ENCODE assay signal across 8 cellular contexts in genomic region chr18:63936156-63936931, GRCh38.
DNase-seq lines count a peak whose midpoint lies in the region; ATAC-seq, FAIRE-seq and TF ChIP-seq lines count a peak whose summit lies in the region.

No MANE protein-coding gene starts in this region.

- peak overlapping the region; percentile 37 for H3K27ac ChIP-seq in muscle layer of colon (ENCODE audit: low read depth, low read length)

- peak overlapping the region; percentile 78 for H3K4me3 Mint-ChIP-seq in stimulated activated naive CD8-positive, alpha-beta T cell treated with anti-CD3 and anti-CD28 coated beads, Interleukin-15, Interleukin-2, amounts not matched to agents 100 ng/mL and 50 ng/mL, for 24 hours

- H3K9ac ChIP-seq in muscle layer of colon (ENCODE audit: low read length): no peak overlapping the region

- peak; percentile 97 for ATAC-seq in GM19463 (IDR thresholded peaks at IDR 0.05; ENCODE audit: unreplicated experiment)
- ATAC-seq in HG03558 (IDR thresholded peaks at IDR 0.05; ENCODE audit: extremely low read depth, unreplicated experiment): peak; percentile 93

- H3K27me3 Mint-ChIP-seq in stimulated activated naive CD8-positive, alpha-beta T cell treated with anti-CD3 and anti-CD28 coated beads, Interleukin-15, Interleukin-2, amounts not matched to agents 100 ng/mL and 50 ng/mL, for 24 hours: peaks cover 39% of the 10 kb centered on the region

- H3K4me1 Mint-ChIP-seq in stimulated activated naive CD8-positive, alpha-beta T cell treated with anti-CD3 and anti-CD28 coated beads, Interleukin-15, Interleukin-2, amounts not matched to agents 100 ng/mL and 50 ng/mL, for 24 hours (ENCODE audit: low read depth): no peaks in the 10 kb centered on the region

- peak; percentile 68 for TF ChIP-seq CTCF in D721Med (IDR thresholded peaks at IDR 0.05; ENCODE audit: insufficient read depth, missing control alignments)

- no peaks in the 10 kb centered on the region for H3K9me3 ChIP-seq in muscle layer of colon (ENCODE audit: low read length)

- H3K4me1 ChIP-seq in muscle layer of colon (ENCODE audit: insufficient read depth, low read length): peaks cover 5% of the 10 kb centered on the region

- FAIRE-seq in D721Med (lab: Jason Lieb, UNC): peak; percentile 94

- peak overlapping the region; percentile 67 to 81 for H3K4me3 ChIP-seq in muscle layer of colon (ENCODE audit: low read depth in 1 of 2, low read length in 2 of 2)

- H3K9me3 Mint-ChIP-seq in stimulated activated naive CD8-positive, alpha-beta T cell treated with anti-CD3 and anti-CD28 coated beads, Interleukin-15, Interleukin-2, amounts not matched to agents 100 ng/mL and 50 ng/mL, for 24 hours: no peaks in the 10 kb centered on the region

- H3K36me3 ChIP-seq in muscle layer of colon (ENCODE audit: insufficient read depth, low read length): no peaks in the 10 kb centered on the region

- H3K27ac Mint-ChIP-seq in stimulated activated naive CD8-positive, alpha-beta T cell treated with anti-CD3 and anti-CD28 coated beads, Interleukin-15, Interleukin-2, amounts not matched to agents 100 ng/mL and 50 ng/mL, for 24 hours: no peak overlapping the region

- DNase-seq in D721Med (ENCODE audit: insufficient read length, low spot score): peak; percentile 91
- peak; percentile 94 for DNase-seq in NOMO-1 treated with DMSO at 0.1 percent for 48 hours (lab: John Stamatoyannopoulos, UW; ENCODE audit: unreplicated experiment)
- DNase-seq in activated T-cell treated with anti-CD3 and anti-CD28 coated beads for 4 hours: peak; percentile 34
- peak; percentile 52 for DNase-seq in fibroblast of gingiva (ENCODE audit: low read depth)

- peaks cover 0 to 5% of the 10 kb centered on the region in 2 donors for H3K27me3 ChIP-seq in muscle layer of colon (ENCODE audit: control insufficient read depth in 1 of 2, insufficient read depth in 2 of 2, low read length in 2 of 2)

- H3K36me3 Mint-ChIP-seq in stimulated activated naive CD8-positive, alpha-beta T cell treated with anti-CD3 and anti-CD28 coated beads, Interleukin-15, Interleukin-2, amounts not matched to agents 100 ng/mL and 50 ng/mL, for 24 hours (ENCODE audit: low read depth): no peaks in the 10 kb centered on the region

Comparison
In these comparisons a context has a peak if more than half of its experiments do, and no peak if none do; other contexts are left out.
1. Peak in every context shown above with its lines: DNase-seq, ATAC-seq, H3K4me3 ChIP-seq and H3K27ac ChIP-seq.
2. DNase-seq: peak in every context shown above with its lines; median percentile 94 in NOMO-1 treated with DMSO at 0.1 percent for 48 hours; 91 in D721Med; 52 in fibroblast of gingiva; 34 in activated T-cell treated with anti-CD3 and anti-CD28 coated beads for 4 hours.